21 cellular contexts compared by ENCODE assay signal in genomic region chr7:90067171-90067570, GRCh38.
DNase-seq lines count a peak whose midpoint lies in the region; ATAC-seq, FAIRE-seq and TF ChIP-seq lines count a peak whose summit lies in the region.
"Had no signal": no experiment of that assay in that cellular context is flagged by ENCODE, and none has a peak within 500 bp of the region (broad histone marks: within the 10 kb centered on the region; RNA-seq: fewer than 3 reads in every experiment).

No MANE protein-coding gene starts in this region.

- H2BK15ac ChIP-seq in H1 (ENCODE audit: low read length) (no peak overlapping the region), mesenchymal stem cell (ENCODE audit: low read depth, poor library complexity, severe bottlenecking) (no peak overlapping the region)

- no peaks in the 10 kb centered on the region for H3F3A ChIP-seq in GM23338 (replicated peaks; ENCODE audit: low read depth)

- H3K4me1 Mint-ChIP-seq in GM23338 (no peaks in the 10 kb centered on the region; the same call in 2 of the 3 replicates), nephron progenitor cell (peaks cover 6% of the 10 kb centered on the region)
- H3K4me1 Mint-ChIP-seq: B cell, IgD-negative memory B cell had no signal

- no peaks in the 10 kb centered on the region for H3K79me2 ChIP-seq in GM23338 (replicated peaks; ENCODE audit: insufficient read depth)
- H3K79me2 ChIP-seq in KMS-11 (ENCODE audit: insufficient read depth, low read depth) = no peaks in the 10 kb centered on the region
- no peaks in the 10 kb centered on the region for H3K79me2 ChIP-seq in H1 (ENCODE audit: control insufficient read depth in 1 of 2, insufficient read depth in 2 of 2, low read length in 2 of 2)

- H3K36me3 Mint-ChIP-seq in GM23338 (ENCODE audit: low read depth) (no peaks in the 10 kb centered on the region), nephron progenitor cell (ENCODE audit: low read depth) (no peaks in the 10 kb centered on the region)
- H3K36me3 Mint-ChIP-seq: CD8-positive, alpha-beta T cell; IgD-negative memory B cell had no signal

- FAIRE-seq in H1 (lab: Jason Lieb, UNC) = no peak
- FAIRE-seq: GM12878, GM19239, H54, HepG2 had no signal

- no peak overlapping the region for H4K5ac ChIP-seq in H1 (ENCODE audit: insufficient read length, low read depth, low read length)

- no peak overlapping the region for H2BK5ac ChIP-seq in H1 (ENCODE audit: low read depth, low read length)
- no peak overlapping the region for H2BK5ac ChIP-seq in mesenchymal stem cell (ENCODE audit: low read depth, low read length, poor library complexity, severe bottlenecking)

- no peaks in the 10 kb centered on the region for H3K23me2 ChIP-seq in H1 (ENCODE audit: low read depth, low read length)

- no peak overlapping the region for H3K4ac ChIP-seq in H1 (replicated peaks; ENCODE audit: insufficient read length, low read depth, low read length)
- H3K4ac ChIP-seq in mesenchymal stem cell (ENCODE audit: low read depth in 1 of 2, low read length in 2 of 2) = no peak overlapping the region

- no peak overlapping the region for H2AK5ac ChIP-seq in H1 (ENCODE audit: low read depth, low read length)
- no peak overlapping the region for H2AK5ac ChIP-seq in mesenchymal stem cell (ENCODE audit: low read length, severe bottlenecking)

- H3K14ac ChIP-seq in H1 (ENCODE audit: insufficient read length) = no peak overlapping the region
- no peak overlapping the region for H3K14ac ChIP-seq in mesenchymal stem cell (ENCODE audit: low read length in 2 of 2)

- H3K27me3 ChIP-seq in GM23338 (ENCODE audit: insufficient read depth) (no peaks in the 10 kb centered on the region), KMS-11 (ENCODE audit: insufficient read depth, low read depth) (no peaks in the 10 kb centered on the region), H1 (replicated peaks in 1 of 4; ENCODE audit: control insufficient read depth in 3 of 4, extremely low read depth in 1 of 4, insufficient read depth in 3 of 4, low read length in 3 of 4) (no peaks in the 10 kb centered on the region), suprapubic skin (no peaks in the 10 kb centered on the region), mesenchymal stem cell (ENCODE audit: control insufficient read depth in 1 of 2, insufficient read depth in 1 of 2, low read length in 2 of 2) (no peaks in the 10 kb centered on the region)
- H3K27me3 ChIP-seq: BLaER1 treated with 17β-estradiol and CSF1 and Interleukin-3, amounts not matched to agents 10 nM and 100 nM had no signal

- H3K9ac ChIP-seq in KMS-11 = no peak overlapping the region
- no peak overlapping the region for H3K9ac ChIP-seq in H1 (replicated peaks in 1 of 4; ENCODE audit: extremely low read depth in 1 of 4, low read depth in 3 of 4, low read length in 3 of 4)
- H3K9ac ChIP-seq in mesenchymal stem cell (ENCODE audit: low read length) = no peak overlapping the region
- H3K9ac ChIP-seq: BLaER1 treated with 17β-estradiol and CSF1 and Interleukin-3, amounts not matched to agents 10 nM and 100 nM had no signal

- H3K18ac ChIP-seq in H1 (ENCODE audit: extremely low read depth, low read length) (no peak overlapping the region), mesenchymal stem cell (ENCODE audit: low read depth in 1 of 2, low read length in 2 of 2) (no peak overlapping the region)

- H3K9me3 ChIP-seq in H1 (ENCODE audit: insufficient read depth in 2 of 2, low read depth in 1 of 2, low read length in 1 of 2) (no peaks in the 10 kb centered on the region), suprapubic skin (no peaks in the 10 kb centered on the region), mesenchymal stem cell (ENCODE audit: control insufficient read depth, low read length) (no peaks in the 10 kb centered on the region)

- POLR2A ChIA-PET in H1 (lab: Charles Lee; ENCODE audit: partially characterized antibody) = no interaction called here

- no peak overlapping the region for H3K56ac ChIP-seq in H1 (replicated peaks; ENCODE audit: insufficient read length, low read depth, low read length)

- H3K9me3 Mint-ChIP-seq in GM23338 (peaks cover 3% of the 10 kb centered on the region; the same call in 1 of the 3 replicates), nephron progenitor cell (peaks cover 14% of the 10 kb centered on the region)
- H3K9me3 Mint-ChIP-seq: CD8-positive, alpha-beta T cell; IgD-negative memory B cell had no signal

- H3K4me2 ChIP-seq in GM23338 (no peak overlapping the region), KMS-11 (no peak overlapping the region), H1 (ENCODE audit: insufficient read depth in 1 of 2, low read depth in 2 of 2, low read length in 2 of 2) (no peak overlapping the region), mesenchymal stem cell (ENCODE audit: low read length, poor library complexity, severe bottlenecking) (no peak overlapping the region)
- H3K4me2 ChIP-seq: BLaER1 treated with 17β-estradiol and CSF1 and Interleukin-3, amounts not matched to agents 10 nM and 100 nM had no signal

- H3K27ac Mint-ChIP-seq in GM23338 (no peak overlapping the region), nephron progenitor cell (peak overlapping the region; percentile 36)
- H3K27ac Mint-ChIP-seq: B cell; CD8-positive, alpha-beta T cell; HFFc6; IgD-negative memory B cell had no signal

- ATAC-seq in GM23338 = no peak
- ATAC-seq: CD8-positive, alpha-beta T cell; GM12878; HCT116; HepG2 had no signal

- 0 out of 2 replicates have a peak overlapping the region, but pooled peaks have one; percentile 4 for H2AFZ ChIP-seq in GM23338
- peak overlapping the region; percentile 23; the same call in 1 of the 2 replicates for H2AFZ ChIP-seq in KMS-11 (ENCODE audit: low read depth)
- peak overlapping the region; percentile 95 for H2AFZ ChIP-seq in H1 (ENCODE audit: low read length)
- no peak overlapping the region for H2AFZ ChIP-seq in mesenchymal stem cell (ENCODE audit: low read depth, low read length)

- no peak overlapping the region for H3K23ac ChIP-seq in H1 (ENCODE audit: insufficient read length)
- H3K23ac ChIP-seq in mesenchymal stem cell (ENCODE audit: low read length in 2 of 2) = no peak overlapping the region

- H3K79me1 ChIP-seq in H1 (ENCODE audit: low read depth, low read length) (no peaks in the 10 kb centered on the region), mesenchymal stem cell (replicated peaks; ENCODE audit: low read length, poor library complexity, severe bottlenecking) (no peaks in the 10 kb centered on the region)

- no peak overlapping the region for H2BK120ac ChIP-seq in H1 (replicated peaks; ENCODE audit: low read depth, low read length)
- H2BK120ac ChIP-seq in mesenchymal stem cell (ENCODE audit: low read depth, low read length) = no peak overlapping the region

- H3K4me1 ChIP-seq in GM23338 (ENCODE audit: insufficient read depth) (no peaks in the 10 kb centered on the region), KMS-11 (ENCODE audit: low read depth, poor library complexity, severe bottlenecking) (no peaks in the 10 kb centered on the region), H1 (replicated peaks in 1 of 4; ENCODE audit: control insufficient read depth in 3 of 4, insufficient read depth in 4 of 4, low read length in 3 of 4) (no peaks in the 10 kb centered on the region), suprapubic skin (no peaks in the 10 kb centered on the region), mesenchymal stem cell (ENCODE audit: control insufficient read depth, insufficient read depth, low read depth, low read length) (no peaks in the 10 kb centered on the region)

- no peak for TF ChIP-seq POLR2A in H1 (IDR thresholded peaks at IDR 0.05; ENCODE audit: control extremely low read depth in 1 of 2, low read depth in 2 of 2, low read length in 2 of 2)
- no peak for TF ChIP-seq POLR2A in suprapubic skin (IDR thresholded peaks at IDR 0.05)

- no peaks in the 10 kb centered on the region for H4K20me1 ChIP-seq in GM23338 (replicated peaks; ENCODE audit: insufficient read depth)
- no peaks in the 10 kb centered on the region for H4K20me1 ChIP-seq in KMS-11 (ENCODE audit: insufficient read depth)
- H4K20me1 ChIP-seq in H1 (replicated peaks in 1 of 2; ENCODE audit: control insufficient read depth in 1 of 2, insufficient read depth in 2 of 2, low read length in 2 of 2) = no peaks in the 10 kb centered on the region
- H4K20me1 ChIP-seq: BLaER1 treated with 17β-estradiol and CSF1 and Interleukin-3, amounts not matched to agents 10 nM and 100 nM had no signal

- H3K27me3 Mint-ChIP-seq in GM23338 (ENCODE audit: insufficient read depth, low read depth, poor library complexity) = peaks cover 1% of the 10 kb centered on the region
- H3K27me3 Mint-ChIP-seq in nephron progenitor cell (ENCODE audit: low read depth, poor library complexity) = peaks cover 2% of the 10 kb centered on the region
- H3K27me3 Mint-ChIP-seq: IgD-negative memory B cell had no signal

- no peak overlapping the region for H2BK20ac ChIP-seq in H1 (ENCODE audit: low read length)

- H3K27ac ChIP-seq in GM23338 (ENCODE audit: low read depth) (no peak overlapping the region), KMS-11 (no peak overlapping the region), H1 (ENCODE audit: low read depth, low read length) (no peak overlapping the region), suprapubic skin (no peak overlapping the region), mesenchymal stem cell (ENCODE audit: low read length, poor library complexity, severe bottlenecking) (no peak overlapping the region)
- H3K27ac ChIP-seq: BLaER1 treated with 17β-estradiol and CSF1 and Interleukin-3, amounts not matched to agents 10 nM and 100 nM had no signal

- TF ChIP-seq CTCF in GM23338 (conservative IDR thresholded peaks at IDR 0.05; ENCODE audit: low read depth in 2 of 2) = no peak
- TF ChIP-seq CTCF in KMS-11 (conservative IDR thresholded peaks at IDR 0.05; ENCODE audit: low read depth, low read length) = no peak
- TF ChIP-seq CTCF in H1 (IDR thresholded peaks at IDR 0.05; ENCODE audit: control extremely low read depth in 1 of 3, insufficient read depth in 1 of 3, low read depth in 1 of 3, low read length in 3 of 3) = no peak
- TF ChIP-seq CTCF in nephron progenitor cell (IDR thresholded peaks at IDR 0.05) = no peak
- TF ChIP-seq CTCF in suprapubic skin (IDR thresholded peaks at IDR 0.05) = no peak

- no peak for TF ChIP-seq RAD21 in H1 (IDR thresholded peaks at IDR 0.05 in 1 of 2, conservative IDR thresholded peaks at IDR 0.05 in 1 of 2; ENCODE audit: low read depth in 2 of 2, low read length in 2 of 2)

- H4K8ac ChIP-seq in H1 (ENCODE audit: extremely low read depth, insufficient read depth, low read length) (no peak overlapping the region), mesenchymal stem cell (ENCODE audit: low read length) (no peak overlapping the region)

- H3K36me3 ChIP-seq in GM23338 (ENCODE audit: insufficient read depth) (0 out of 2 replicates have a peak, but pooled peaks cover 4% of the 10 kb centered on the region), KMS-11 (ENCODE audit: insufficient read depth) (no peaks in the 10 kb centered on the region), H1 (ENCODE audit: control insufficient read depth in 2 of 4, insufficient read depth in 4 of 4, low read length in 3 of 4) (no peaks in the 10 kb centered on the region), suprapubic skin (no peaks in the 10 kb centered on the region), mesenchymal stem cell (ENCODE audit: control insufficient read depth in 1 of 2, insufficient read depth in 2 of 2, low read depth in 1 of 2, low read length in 2 of 2) (no peaks in the 10 kb centered on the region)
- H3K36me3 ChIP-seq: BLaER1 treated with 17β-estradiol and CSF1 and Interleukin-3, amounts not matched to agents 10 nM and 100 nM had no signal

- H3K4me3 Mint-ChIP-seq in GM23338 = no peak overlapping the region
- no peak overlapping the region for H3K4me3 Mint-ChIP-seq in nephron progenitor cell
- H3K4me3 Mint-ChIP-seq: B cell; CD8-positive, alpha-beta T cell; HFFc6; IgD-negative memory B cell had no signal

- H2BK12ac ChIP-seq in H1 (ENCODE audit: low read depth, low read length) = no peak overlapping the region
- no peak overlapping the region for H2BK12ac ChIP-seq in mesenchymal stem cell (ENCODE audit: low read length in 2 of 2)

- H4K91ac ChIP-seq in H1 (replicated peaks; ENCODE audit: insufficient read length, low read length) (no peak overlapping the region), mesenchymal stem cell (ENCODE audit: low read length) (no peak overlapping the region)

- 70% methylated on average over 5 of the region's 5 CpGs; no CpG with 5 or more reads in 1 of the 2 experiments for WGBS in H1 (ENCODE audit: extremely low coverage in 1 of 2, insufficient coverage in 1 of 2, insufficient read length in 1 of 2, insufficient replicate concordance in 2 of 2, low coverage in 1 of 2, low lambda C conversion rate in 2 of 2, missing lambda C conversion rate in 1 of 2), 2 experiments
- WGBS in suprapubic skin = 25% methylated on average over 5 of the region's 5 CpGs
- WGBS in mesenchymal stem cell = 29% methylated on average over 4 of the region's 5 CpGs

- DNase-seq in GM23338 (ENCODE audit: low spot score) (peak; percentile 8), H1 (ENCODE audit: low read depth in 1 of 2, low spot score in 2 of 2) (no peak), nephron progenitor cell (no peak), suprapubic skin (ENCODE audit: low spot score in 2 of 2) (no peak), mesenchymal stem cell (no peak)
- no peak for DNase-seq in activated CD4-positive, CD25-positive, alpha-beta regulatory T cell (lab: John Stamatoyannopoulos, UW)
- DNase-seq: CD8-positive, alpha-beta T cell; DMS 273 treated with DMSO at 0.1 percent for 48 hours; DMS53; DND-41; EL; HFFc6 had no signal

- H3K4me3 ChIP-seq in GM23338 (no peak overlapping the region), KMS-11 (IDR thresholded peaks at IDR 0.05; ENCODE audit: insufficient read depth, low read depth, low read length) (no peak overlapping the region), H1 (ENCODE audit: extremely low read depth in 1 of 4, insufficient read depth in 2 of 4, low read depth in 3 of 4, low read length in 4 of 4) (no peak overlapping the region), suprapubic skin (no peak overlapping the region), mesenchymal stem cell (ENCODE audit: insufficient read depth in 1 of 2, low read depth in 1 of 2, low read length in 2 of 2) (no peak overlapping the region)
- H3K4me3 ChIP-seq: BLaER1 treated with 17β-estradiol and CSF1 and Interleukin-3, amounts not matched to agents 10 nM and 100 nM; GM12878 had no signal

- TF ChIP-seq EP300 in H1 (IDR thresholded peaks at IDR 0.05; ENCODE audit: borderline replicate concordance in 1 of 2, low read depth in 2 of 2, low read length in 2 of 2) = no peak
- no peak for TF ChIP-seq EP300 in suprapubic skin (IDR thresholded peaks at IDR 0.05)

- CTCF ChIA-PET in H1 (lab: Charles Lee; ENCODE audit: partially characterized antibody) = interaction anchor here (1.4 kb wide), 1 partner anchor 334 kb away, joined by 3 read pairs; no protein-coding TSS in a partner anchor

- 0 out of 2 replicates have a peak, but pooled peaks cover 6% of the 10 kb centered on the region for H3K9me2 ChIP-seq in GM23338 (ENCODE audit: insufficient read depth)
